ENCODE assay signal across 8 cellular contexts in the genomic region with DNA sequence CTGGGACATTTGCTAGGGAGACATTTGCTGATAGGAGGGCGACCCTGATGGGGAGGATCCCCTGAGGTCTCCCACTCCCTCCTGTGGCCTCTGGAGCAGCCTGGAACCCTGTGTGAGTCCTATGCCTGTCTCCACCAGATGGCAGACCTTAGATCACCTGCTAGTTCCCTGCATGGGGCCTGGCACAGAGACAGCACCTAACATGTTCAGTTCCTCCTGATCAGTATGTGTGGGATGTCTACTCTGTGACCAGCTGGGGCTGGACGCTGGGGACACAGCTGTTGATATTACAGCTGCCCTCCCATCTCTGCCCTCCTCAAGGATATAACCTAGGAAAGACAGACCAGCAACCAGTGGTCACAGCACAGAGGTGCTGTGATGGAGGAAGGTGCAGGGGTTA. TPM values are rescaled to one million over a fixed set of nuclear protein-coding genes. Genes with fewer than 3 reads are reported as not detected.
DNase-seq lines count a peak whose midpoint lies in the region; ATAC-seq and TF ChIP-seq lines count a peak whose summit lies in the region.

No MANE protein-coding gene starts in this region.

- H3K9me3 Mint-ChIP-seq in mesothelial cell of epicardium: peaks cover 3% of the 10 kb centered on the region

- H3K36me3 ChIP-seq in SJSA1 (peaks cover 26% of the 10 kb centered on the region), spleen (no peaks in the 10 kb centered on the region), PC-9 (ENCODE audit: low read depth) (no peaks in the 10 kb centered on the region)

- no peak overlapping the region for H3K4me3 Mint-ChIP-seq in mesothelial cell of epicardium

- POLR2A ChIA-PET in PC-9 (lab: Charles Lee; ENCODE audit: unreplicated experiment): no interaction called here

- H3K36me3 Mint-ChIP-seq in mesothelial cell of epicardium: peaks cover 1% of the 10 kb centered on the region

- ATAC-seq in HG02642 (IDR thresholded peaks at IDR 0.05; ENCODE audit: poor library complexity, unreplicated experiment): peak; percentile 25

- H3K27ac ChIP-seq in SJSA1 (peak overlapping the region; percentile 56; the same call in 1 of the 2 replicates), spleen (peak overlapping the region in 4 of 8 donors; percentile 86 to 97 (median 89)), PC-9 (no peak overlapping the region)

- H4K20me1 ChIP-seq in PC-9 (ENCODE audit: insufficient read depth): no peaks in the 10 kb centered on the region

- H3K4me3 ChIP-seq in SJSA1 (no peak overlapping the region), spleen (no peak overlapping the region), PC-9 (no peak overlapping the region)

- DNase-seq in ELR (ENCODE audit: low read depth): peak; percentile 56
- no peak for DNase-seq in SJSA1 (ENCODE audit: low read depth in 1 of 2, low spot score in 2 of 2)
- DNase-seq in dermis blood vessel endothelial cell: peak; percentile 18
- DNase-seq in spleen: peak; percentile 75
- DNase-seq in mesothelial cell of epicardium (ENCODE audit: low spot score in 2 of 2, unreplicated experiment in 2 of 2): no peak
- no peak for DNase-seq in occipital lobe (lab: John Stamatoyannopoulos, UW)
- no peak for DNase-seq in PC-9

- no peaks in the 10 kb centered on the region for H3K27me3 ChIP-seq in SJSA1 (replicated peaks)
- no peaks in the 10 kb centered on the region for H3K27me3 ChIP-seq in spleen (replicated peaks in 1 of 7)
- H3K27me3 ChIP-seq in PC-9 (ENCODE audit: insufficient read depth, low read depth): no peaks in the 10 kb centered on the region

- intact Hi-C loops in spleen (cut with DNase I; ENCODE audit: low total_unique reads) (no loop called here), PC-9 (cut with micrococcal nuclease; ENCODE audit: unreplicated experiment) (no loop called here)

- CTCF ChIA-PET in PC-9 (lab: Charles Lee): no interaction called here

- no peak overlapping the region for H3K27ac Mint-ChIP-seq in mesothelial cell of epicardium

- peaks cover 19% of the 10 kb centered on the region; the same call in 1 of the 2 replicates for H3F3A ChIP-seq in PC-9 (ENCODE audit: insufficient read depth, low read depth)

- peaks cover 9% of the 10 kb centered on the region for H3K4me1 Mint-ChIP-seq in mesothelial cell of epicardium

- no peaks in the 10 kb centered on the region for H3K79me2 ChIP-seq in PC-9 (ENCODE audit: low read depth)

- H3K4me1 ChIP-seq in SJSA1 (replicated peaks) (peaks cover 54% of the 10 kb centered on the region), spleen (peaks cover 30 to 77% (median 57%) of the 10 kb centered on the region in 6 donors), PC-9 (replicated peaks; ENCODE audit: insufficient read depth) (peaks cover 34% of the 10 kb centered on the region)

- no peak overlapping the region for H2AFZ ChIP-seq in PC-9

- H3K9me3 ChIP-seq in SJSA1 (replicated peaks): no peaks in the 10 kb centered on the region
- H3K9me3 ChIP-seq in spleen: no peaks in the 10 kb centered on the region
- H3K9me3 ChIP-seq in PC-9 (ENCODE audit: insufficient read depth, low read depth): no peaks in the 10 kb centered on the region

- BruUV-seq in PC-9 (replicated peaks; lab: Mats Ljungman, UMichigan): no TSS peak

- H3K4me2 ChIP-seq in PC-9: no peak overlapping the region

- TF ChIP-seq POLR2A in spleen (IDR thresholded peaks at IDR 0.05): no peak

- H3K9me2 ChIP-seq in PC-9 (ENCODE audit: insufficient read depth): no peaks in the 10 kb centered on the region

- no peaks in the 10 kb centered on the region for H3K27me3 Mint-ChIP-seq in mesothelial cell of epicardium (ENCODE audit: low read depth)

- TF ChIP-seq CTCF in spleen (IDR thresholded peaks at IDR 0.05 in 8 of 11, conservative IDR thresholded peaks at IDR 0.05 in 3 of 11) (peak in 9 of 11 experiments; percentile 12 to 59 (median 40)), mesothelial cell of epicardium (IDR thresholded peaks at IDR 0.05; ENCODE audit: unreplicated experiment) (no peak), PC-9 (conservative IDR thresholded peaks at IDR 0.05) (no peak; the same call in 1 of the 2 replicates)

- 39 to 55% (median 51%) methylated on average over 2 of the region's 2 CpGs for WGBS in spleen, 5 donors

RNA-seq across cellular contexts. Expression of gene ADCY7, which starts 1.1 kb away (rescaled TPM):
- 103 and 121 TPM in 2 replicates for total RNA-seq in SJSA1 (2014; rRNA removed; shearing (Covaris generic))
- total RNA-seq in dermis blood vessel endothelial cell (4.4 and 5.1 TPM in 2 replicates), spleen (100 to 1,000 TPM in 5 of 7 donors, 10 to 100 TPM in 2; 68.6 to 158 (median 126) TPM), mesothelial cell of epicardium (23.5 to 25.7 TPM (median 24.8 TPM) in 3 replicates), occipital lobe (8.7 TPM), PC-9 (2021) (39.3 and 59.5 TPM in 2 replicates)
- 10 to 100 TPM in 2 of 3 donors, 1 to 10 TPM in 1; 9.8 to 32.3 (median 16.3) TPM for polyA plus RNA-seq in spleen

Comparison
In these comparisons a context has a peak if more than half of its experiments do, and no peak if none do; other contexts are left out.
1. DNase-seq: peak in ELR (single experiment), dermis blood vessel endothelial cell (single experiment) and spleen (single experiment); none in SJSA1 (0 of 2), mesothelial cell of epicardium (0 of 2), occipital lobe (single experiment) and PC-9 (0 of 2).
2. CTCF ChIP-seq: peak in spleen (9 of 11); none in mesothelial cell of epicardium (single experiment) and PC-9 (single experiment).